In the genomic region with DNA sequence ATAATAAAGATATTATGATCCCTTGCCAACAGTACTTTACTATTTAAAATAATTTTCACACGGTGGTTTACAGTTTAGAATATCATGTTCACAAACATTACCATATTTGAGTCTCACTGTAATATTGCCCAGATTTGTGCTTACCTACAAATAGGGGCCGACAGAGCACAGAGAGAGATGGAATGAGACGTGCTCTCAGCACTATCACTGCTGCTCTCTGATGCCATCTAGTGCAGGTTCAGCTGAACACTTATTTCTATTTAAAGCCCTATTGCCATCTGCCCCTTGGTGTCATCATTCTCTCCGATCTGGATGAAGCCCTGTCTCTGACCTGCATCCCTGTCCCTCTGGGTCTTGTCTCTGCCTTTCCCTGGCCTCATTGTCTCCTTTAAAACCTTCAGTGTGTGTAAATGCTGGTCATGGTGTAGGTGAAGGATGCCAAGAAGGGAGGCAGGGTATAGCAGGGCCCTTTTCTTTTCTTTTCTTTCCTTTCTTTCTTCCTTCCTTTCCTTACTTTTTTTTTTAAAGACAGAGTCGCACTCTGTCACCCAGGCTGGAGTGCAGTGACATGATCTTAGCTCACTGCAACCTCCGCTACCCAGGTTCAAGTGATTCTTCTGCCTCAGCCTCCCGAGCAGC, we compare ENCODE assay signal across 8 cellular contexts. TPM values are rescaled to one million over a fixed set of nuclear protein-coding genes. Genes with fewer than 3 reads are reported as not detected.
A peak's percentile ranks its signal among the peaks of the same experiment; 100 is the strongest.
DNase-seq lines count a peak whose midpoint lies in the region; ATAC-seq and TF ChIP-seq lines count a peak whose summit lies in the region.

No MANE protein-coding gene starts in this region.

- H3K27me3 ChIP-seq in KMS-11 (ENCODE audit: insufficient read depth, low read depth) (peaks cover 40% of the 10 kb centered on the region), fibroblast of lung (ENCODE audit: control insufficient read depth, insufficient read depth, low read length) (peaks cover 4% of the 10 kb centered on the region)

- H3K4me2 ChIP-seq in KMS-11 = peak overlapping the region; percentile 39
- H3K4me2 ChIP-seq in fibroblast of lung (ENCODE audit: extremely low read depth, insufficient read depth, low read length) = no peak overlapping the region

- H3K9me3 Mint-ChIP-seq in activated T-cell treated with anti-CD3 and anti-CD28 coated beads, Interleukin-2, amount 50 U/mL, for 24 hours = no peaks in the 10 kb centered on the region
- no peaks in the 10 kb centered on the region for H3K9me3 Mint-ChIP-seq in nephron progenitor cell

- no peak overlapping the region for H3K4me3 ChIP-seq in KMS-11 (IDR thresholded peaks at IDR 0.05; ENCODE audit: insufficient read depth, low read depth, low read length)
- no peak overlapping the region for H3K4me3 ChIP-seq in fibroblast of lung (replicated peaks in 1 of 4; ENCODE audit: control extremely low read depth in 1 of 4, insufficient read depth in 1 of 4, low read depth in 3 of 4, low read length in 4 of 4)

- TF ChIP-seq CTCF in KMS-11 (conservative IDR thresholded peaks at IDR 0.05; ENCODE audit: low read depth, low read length) (peak; percentile 98), fibroblast of lung (conservative IDR thresholded peaks at IDR 0.05 in 1 of 2, IDR thresholded peaks at IDR 0.05 in 1 of 2; ENCODE audit: low read depth in 1 of 2, low read length in 2 of 2) (peak; percentile 86 to 87), nephron progenitor cell (IDR thresholded peaks at IDR 0.05) (peak; percentile 72)

- DNase-seq in AG08396 (ENCODE audit: low spot score) (peak; percentile 63), OCI-M1 (lab: John Stamatoyannopoulos, UW) (peak; percentile 92), fibroblast of lung (ENCODE audit: low read depth in 2 of 2) (peak; percentile 63 to 75), nephron progenitor cell (peak; percentile 46)
- peak; percentile 57 for DNase-seq in activated T-cell treated with anti-CD3 and anti-CD28 coated beads, Interleukin-2, amount 50 U/mL, for 24 hours

- H3K4me1 ChIP-seq in KMS-11 (ENCODE audit: low read depth, poor library complexity, severe bottlenecking) = peaks cover 17% of the 10 kb centered on the region
- no peaks in the 10 kb centered on the region for H3K4me1 ChIP-seq in fibroblast of lung (ENCODE audit: control insufficient read depth, extremely low read depth, insufficient read depth, low read length)

- H3K9ac ChIP-seq in KMS-11 (no peak overlapping the region), fibroblast of lung (ENCODE audit: insufficient read depth, low read length) (no peak overlapping the region)

- H3K4me1 Mint-ChIP-seq in activated T-cell treated with anti-CD3 and anti-CD28 coated beads, Interleukin-2, amount 50 U/mL, for 24 hours (ENCODE audit: low read depth) = peaks cover 11% of the 10 kb centered on the region
- peaks cover 13% of the 10 kb centered on the region for H3K4me1 Mint-ChIP-seq in nephron progenitor cell

- H3K27me3 Mint-ChIP-seq in activated T-cell treated with anti-CD3 and anti-CD28 coated beads, Interleukin-2, amount 50 U/mL, for 24 hours = peaks cover 10% of the 10 kb centered on the region
- H3K27me3 Mint-ChIP-seq in nephron progenitor cell (ENCODE audit: low read depth, poor library complexity) = peaks cover 11% of the 10 kb centered on the region

- H3K27ac Mint-ChIP-seq in activated T-cell treated with anti-CD3 and anti-CD28 coated beads, Interleukin-2, amount 50 U/mL, for 24 hours = no peak overlapping the region
- H3K27ac Mint-ChIP-seq in nephron progenitor cell = no peak overlapping the region

- H3K36me3 ChIP-seq in KMS-11 (ENCODE audit: insufficient read depth) (no peaks in the 10 kb centered on the region), fibroblast of lung (ENCODE audit: control insufficient read depth, insufficient read depth, low read length) (no peaks in the 10 kb centered on the region)

- no peaks in the 10 kb centered on the region for H3K9me3 ChIP-seq in fibroblast of lung (ENCODE audit: control insufficient read depth, insufficient read depth, low read depth, low read length)

- H3K27ac ChIP-seq in KMS-11 (no peak overlapping the region), fibroblast of lung (ENCODE audit: insufficient read depth, low read length) (no peak overlapping the region)

- no peak for TF ChIP-seq POLR2A in GM18505 (IDR thresholded peaks at IDR 0.05; ENCODE audit: borderline replicate concordance, extremely low read depth, insufficient read depth, insufficient read length)

- no peak overlapping the region for H2AFZ ChIP-seq in KMS-11 (ENCODE audit: low read depth)
- H2AFZ ChIP-seq in fibroblast of lung (ENCODE audit: low read length) = no peak overlapping the region

- H4K20me1 ChIP-seq in KMS-11 (ENCODE audit: insufficient read depth) (no peaks in the 10 kb centered on the region), fibroblast of lung (ENCODE audit: control insufficient read depth, extremely low read depth, insufficient read depth, low read length) (no peaks in the 10 kb centered on the region)

- ATAC-seq in GM18517 (IDR thresholded peaks at IDR 0.05; ENCODE audit: unreplicated experiment) = peak; percentile 76
- no peak for ATAC-seq in GM18505 (IDR thresholded peaks at IDR 0.05; ENCODE audit: unreplicated experiment)

- H3K4me3 Mint-ChIP-seq in activated T-cell treated with anti-CD3 and anti-CD28 coated beads, Interleukin-2, amount 50 U/mL, for 24 hours = no peak overlapping the region
- H3K4me3 Mint-ChIP-seq in nephron progenitor cell = no peak overlapping the region

- H3K36me3 Mint-ChIP-seq in activated T-cell treated with anti-CD3 and anti-CD28 coated beads, Interleukin-2, amount 50 U/mL, for 24 hours (ENCODE audit: low read depth) = no peaks in the 10 kb centered on the region
- H3K36me3 Mint-ChIP-seq in nephron progenitor cell (ENCODE audit: low read depth) = no peaks in the 10 kb centered on the region

- H3K79me2 ChIP-seq in KMS-11 (ENCODE audit: insufficient read depth, low read depth) (no peaks in the 10 kb centered on the region), fibroblast of lung (ENCODE audit: control insufficient read depth, insufficient read depth, low read length) (no peaks in the 10 kb centered on the region)

RNA-seq across cellular contexts. Expression of gene GPATCH4, which starts 6.9 kb away (rescaled TPM):
- total RNA-seq in fibroblast of lung = 11.3 and 12.2 TPM in 2 replicates
- polyA plus RNA-seq in fibroblast of lung = 23.6 and 42.7 TPM in 2 replicates
- 32.2 and 50.7 TPM in 2 replicates for polyA plus RNA-seq in fibroblast of lung (2012)
- 6.2 and 19.5 TPM in 2 replicates for polyA minus RNA-seq in fibroblast of lung (ENCODE audit: low replicate concordance)

RNA-seq across cellular contexts. Expression of gene HAPLN2, which starts 11.1 kb away (rescaled TPM):
- total RNA-seq in fibroblast of lung = not detected in 2 replicates
- not detected in 2 replicates for polyA plus RNA-seq in fibroblast of lung
- polyA plus RNA-seq in fibroblast of lung (2012) = not detected in 2 replicates
- polyA minus RNA-seq in fibroblast of lung (ENCODE audit: low replicate concordance) = not detected in 2 replicates

RNA-seq across cellular contexts. Expression of gene NAXE, which starts 16.6 kb away (rescaled TPM):
- total RNA-seq in fibroblast of lung = 51.6 and 64.4 TPM in 2 replicates
- 41.6 and 59.5 TPM in 2 replicates for polyA plus RNA-seq in fibroblast of lung
- 68.1 and 90.0 TPM in 2 replicates for polyA plus RNA-seq in fibroblast of lung (2012)
- polyA minus RNA-seq in fibroblast of lung (ENCODE audit: low replicate concordance) = 96.3 and 107 TPM in 2 replicates

RNA-seq across cellular contexts. Expression of gene TTC24, which starts 28.6 kb away (rescaled TPM):
- not detected in 2 replicates for total RNA-seq in fibroblast of lung
- polyA plus RNA-seq in fibroblast of lung = not detected in 2 replicates
- polyA plus RNA-seq in fibroblast of lung (2012) = not detected in 2 replicates
- polyA minus RNA-seq in fibroblast of lung (ENCODE audit: low replicate concordance) = not detected in 2 replicates

RNA-seq across cellular contexts. Expression of gene BCAN, which starts 33.8 kb away (rescaled TPM):
- total RNA-seq in fibroblast of lung = under 0.01 TPM in 1 of 2 replicates, not detected in the other
- polyA plus RNA-seq in fibroblast of lung = 0.03 and 0.05 TPM in 2 replicates
- 0.07 and 0.17 TPM in 2 replicates for polyA plus RNA-seq in fibroblast of lung (2012)
- polyA minus RNA-seq in fibroblast of lung (ENCODE audit: low replicate concordance) = 0.89 TPM in 1 of 2 replicates, not detected in the other
